Comparison of ENCODE assay signal across 1 cellular context in genomic region chr13:108218044-108218974, GRCh38.
TF ChIP-seq lines count a peak whose summit lies in the region.

ABHD13 (plus strand) TSS chr13:108218392; CDS start chr13:108229219, 10,827 bp downstream.

TF ChIP-seq in H1, 55 proteins besides CTCF, POLR2A, EP300 and RAD21 (continued from another document):
- peak; percentile 86 for TF ChIP-seq PHF8 (conservative IDR thresholded peaks at IDR 0.05; ENCODE audit: low read depth, low read length)
- peak; percentile 66; the same call in 1 of the 2 replicates for TF ChIP-seq TBP (IDR thresholded peaks at IDR 0.05; ENCODE audit: low read depth, low read length)
- TF ChIP-seq NANOG (IDR thresholded peaks at IDR 0.05; ENCODE audit: insufficient read depth, low read depth, low read length, poor library complexity, severe bottlenecking), result no peak
- no peak for TF ChIP-seq BACH1 (IDR thresholded peaks at IDR 0.05; ENCODE audit: low read length)
- peak; percentile 60 for TF ChIP-seq EGR1 (IDR thresholded peaks at IDR 0.05; ENCODE audit: borderline replicate concordance, low read depth, low read length)
- TF ChIP-seq ATF3 (IDR thresholded peaks at IDR 0.05; ENCODE audit: insufficient read depth, low read depth, low read length), result no peak
- peak; percentile 98 for TF ChIP-seq RBBP5 (IDR thresholded peaks at IDR 0.05; ENCODE audit: borderline replicate concordance, low read depth, low read length)
- 0 out of 2 replicates have a peak, but pooled peaks have one; percentile 30 for TF ChIP-seq SRF (IDR thresholded peaks at IDR 0.05; ENCODE audit: low read depth, low read length)
- TF ChIP-seq E2F6 (IDR thresholded peaks at IDR 0.05), result peak; percentile 87
- no peak; the same call in 1 of the 2 replicates for TF ChIP-seq SP4 (IDR thresholded peaks at IDR 0.05; ENCODE audit: low read length)
- peak; percentile 37; the same call in 1 of the 2 replicates for TF ChIP-seq KDM1A (IDR thresholded peaks at IDR 0.05; ENCODE audit: borderline replicate concordance, low read length)
- no peak for TF ChIP-seq RXRA (IDR thresholded peaks at IDR 0.05; ENCODE audit: insufficient read depth, low read depth, low read length)
- TF ChIP-seq POU5F1 (IDR thresholded peaks at IDR 0.05; ENCODE audit: low read depth, low read length), result no peak
- TF ChIP-seq RFX5 (IDR thresholded peaks at IDR 0.05; ENCODE audit: borderline replicate concordance, low read depth, low read length), result no peak
- peak; percentile 97 for TF ChIP-seq KDM4A (IDR thresholded peaks at IDR 0.05; ENCODE audit: low read depth, low read length, severe bottlenecking)
- peak; percentile 9 for TF ChIP-seq TAF7 (optimal IDR thresholded peaks at IDR 0.05; ENCODE audit: borderline replicate concordance, low read depth, low read length)
- no peak for TF ChIP-seq EZH2 (IDR thresholded peaks at IDR 0.05; ENCODE audit: low read depth, low read length, severe bottlenecking)
- TF ChIP-seq TAF1 (IDR thresholded peaks at IDR 0.05; ENCODE audit: low read depth, low read length), result peak; percentile 70
- no peak for TF ChIP-seq SP2 (IDR thresholded peaks at IDR 0.05; ENCODE audit: low read length)
- TF ChIP-seq ATF2 (IDR thresholded peaks at IDR 0.05; ENCODE audit: low read length), result no peak; the same call in 1 of the 2 replicates
- TF ChIP-seq KDM5A (IDR thresholded peaks at IDR 0.05; ENCODE audit: low read length), result no peak; the same call in 1 of the 2 replicates
- peak; percentile 18; the same call in 1 of the 2 replicates for TF ChIP-seq SIX5 (IDR thresholded peaks at IDR 0.05; ENCODE audit: low read depth, low read length)
- TF ChIP-seq JUN (IDR thresholded peaks at IDR 0.05; ENCODE audit: low read depth, low read length), result 0 out of 2 replicates have a peak, but pooled peaks have one; percentile 49
- TF ChIP-seq MAFK (IDR thresholded peaks at IDR 0.05; ENCODE audit: low read depth, low read length), result no peak
- TF ChIP-seq RNF2 (IDR thresholded peaks at IDR 0.05; ENCODE audit: borderline replicate concordance, low read depth, low read length, missing control alignments, poor library complexity, severe bottlenecking), result no peak
- TF ChIP-seq CBX5 (IDR thresholded peaks at IDR 0.05; ENCODE audit: low read depth, low read length), result no peak
- TF ChIP-seq JUND (IDR thresholded peaks at IDR 0.05; ENCODE audit: low read length), result no peak
- no peak; the same call in 1 of the 2 replicates for TF ChIP-seq CHD1 (IDR thresholded peaks at IDR 0.05; ENCODE audit: low read depth, low read length)
- peak; percentile 93 for TF ChIP-seq GABPA (IDR thresholded peaks at IDR 0.05; ENCODE audit: borderline replicate concordance, insufficient read depth, low read length)
- no peak for TF ChIP-seq BCL11A (IDR thresholded peaks at IDR 0.05; ENCODE audit: low read depth in 2 of 2, low read length in 2 of 2)
- TF ChIP-seq CREB1 (IDR thresholded peaks at IDR 0.05), result peak; percentile 88
- no peak for TF ChIP-seq CHD7 (IDR thresholded peaks at IDR 0.05; ENCODE audit: insufficient replicate concordance, low read length)
- peak; percentile 93 for TF ChIP-seq CTBP2 (IDR thresholded peaks at IDR 0.05; ENCODE audit: borderline replicate concordance, insufficient read depth, insufficient read length, low read length)
- TF ChIP-seq HDAC6 (IDR thresholded peaks at IDR 0.05; ENCODE audit: low read depth, low read length), result no peak
- peak; percentile 21; the same call in 1 of the 2 replicates for TF ChIP-seq NRF1 (IDR thresholded peaks at IDR 0.05; ENCODE audit: low read depth, low read length)
- TF ChIP-seq SIRT6 (IDR thresholded peaks at IDR 0.05; ENCODE audit: low read length), result no peak
- TF ChIP-seq SP1 (IDR thresholded peaks at IDR 0.05; ENCODE audit: low read depth, low read length), result 0 out of 2 replicates have a peak, but pooled peaks have one; percentile 26
- 0 out of 2 replicates have a peak, but pooled peaks have one; percentile 67 for TF ChIP-seq GTF2F1 (IDR thresholded peaks at IDR 0.05; ENCODE audit: borderline replicate concordance, low read depth, low read length)
- peak; percentile 24 for TF ChIP-seq SAP30 (IDR thresholded peaks at IDR 0.05; ENCODE audit: insufficient read depth, insufficient replicate concordance, low read length)
- no peak for TF ChIP-seq TEAD4 (IDR thresholded peaks at IDR 0.05; ENCODE audit: low read depth, low read length)
- TF ChIP-seq POLR2AphosphoS5 (IDR thresholded peaks at IDR 0.05; ENCODE audit: low read depth, low read length), result no peak; the same call in 1 of the 2 replicates
- TF ChIP-seq ZNF274 (IDR thresholded peaks at IDR 0.05; ENCODE audit: borderline replicate concordance, extremely low read depth, low read length), result no peak
- no peak for TF ChIP-seq YY1 (IDR thresholded peaks at IDR 0.05; ENCODE audit: low read depth, low read length)
- TF ChIP-seq TCF12 (IDR thresholded peaks at IDR 0.05; ENCODE audit: low read depth, low read length), result 0 out of 2 replicates have a peak, but pooled peaks have one; percentile 70
- no peak for TF ChIP-seq USF2 (IDR thresholded peaks at IDR 0.05; ENCODE audit: low read length)
- TF ChIP-seq CBX8 (IDR thresholded peaks at IDR 0.05; ENCODE audit: borderline replicate concordance, low read depth, low read length), result no peak
- TF ChIP-seq MAX (IDR thresholded peaks at IDR 0.05), result peak; percentile 75
- TF ChIP-seq CEBPB (IDR thresholded peaks at IDR 0.05; ENCODE audit: low read depth, low read length), result peak; percentile 83
- no peak for TF ChIP-seq BRCA1 (IDR thresholded peaks at IDR 0.05; ENCODE audit: low read depth, low read length)
